20 cellular contexts compared by ENCODE assay signal in the genomic region with DNA sequence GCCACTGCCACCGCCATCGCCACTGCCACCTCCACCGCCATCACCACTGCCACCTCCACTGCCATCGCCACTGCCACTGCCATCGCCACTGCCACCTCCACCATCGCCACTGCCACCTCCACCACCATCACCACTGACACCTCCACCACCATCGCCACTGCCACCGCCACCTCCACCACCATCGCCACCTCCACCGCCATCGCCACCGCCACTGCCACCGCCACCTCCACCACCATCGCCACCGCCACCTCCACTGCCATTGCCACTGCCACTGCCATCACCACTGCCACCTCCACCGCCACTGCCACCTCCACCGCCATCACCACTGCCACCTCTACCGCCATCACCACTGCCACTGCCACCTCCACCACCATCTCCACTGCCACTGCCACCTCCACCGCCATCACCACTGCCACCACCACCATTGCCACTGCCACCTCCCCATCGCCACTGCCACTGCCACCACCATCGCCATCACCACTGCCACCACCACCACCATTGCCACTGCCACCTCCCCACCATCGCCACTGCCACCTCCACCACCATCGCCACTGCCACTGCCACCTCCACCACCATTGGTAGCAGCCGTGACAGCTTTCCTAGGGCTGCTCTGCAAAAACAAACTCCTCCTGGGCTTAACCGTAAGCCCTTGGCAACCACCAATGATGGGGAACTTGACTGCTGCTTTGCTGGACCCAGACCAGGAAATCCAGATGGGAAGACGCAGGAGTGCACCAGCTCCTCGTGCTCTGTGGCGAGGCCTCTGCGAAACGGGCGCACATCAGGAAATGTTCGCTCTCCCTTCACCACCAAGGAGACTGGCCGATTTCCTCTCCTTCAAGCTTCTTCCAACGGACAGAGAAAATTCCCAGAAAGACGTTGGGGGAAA.
"Had no signal": no experiment of that assay in that cellular context is flagged by ENCODE, and none has a peak within 500 bp of the region (broad histone marks: within the 10 kb centered on the region; RNA-seq: fewer than 3 reads in every experiment).

No MANE protein-coding gene starts in this region.

- ATAC-seq: activated T-cell treated with anti-CD3 and anti-CD28 coated beads, Interleukin-2, amount 50 U/mL, for 4 hours; foreskin keratinocyte; lower lobe of right lung; natural killer cell; stimulated activated memory B cell treated with anti-CD40 and anti-IgM and Interleukin-4, amounts not matched to agents 10 μg/mL and 1 μg/mL and 100 μg/mL, for 72 hours; upper lobe of right lung had no signal

- DNase-seq: activated CD4-positive, alpha-beta T cell treated with anti-CD3 and anti-CD28 coated beads, Interleukin-2, amount 50 U/mL, for 1 hour; activated CD4-positive, CD25-positive, alpha-beta regulatory T cell treated with anti-CD3 and anti-CD28 coated beads, Interleukin-2, amount 50 U/mL, for 72 hours; activated CD8-positive, alpha-beta memory T cell treated with anti-CD3 and anti-CD28 coated beads, Interleukin-2, amount 50 U/mL, for 4 hours; activated naive CD4-positive, alpha-beta T cell treated with anti-CD3 and anti-CD28 coated beads, Interleukin-2, amount 50 U/mL, for 16 hours; activated T-cell treated with anti-CD3 and anti-CD28 coated beads, Interleukin-2, amount 50 U/mL, for 4 hours; foreskin keratinocyte; islet precursor cell; lower lobe of right lung; natural killer cell; sigmoid colon; spleen; stimulated activated CD4-positive, alpha-beta T cell treated with anti-CD3 and anti-CD28 coated beads, Interleukin-4, amount 100 ng/mL, for 4 hours; upper lobe of right lung had no signal

- H3K27ac ChIP-seq: ascending aorta, breast epithelium, epithelial cell of prostate, foreskin keratinocyte, lower lobe of right lung, neutrophil, parathyroid adenoma, sigmoid colon, spleen, thoracic aorta, upper lobe of right lung had no signal
